Comparison of ENCODE assay signal across 17 cellular contexts in the genomic region with DNA sequence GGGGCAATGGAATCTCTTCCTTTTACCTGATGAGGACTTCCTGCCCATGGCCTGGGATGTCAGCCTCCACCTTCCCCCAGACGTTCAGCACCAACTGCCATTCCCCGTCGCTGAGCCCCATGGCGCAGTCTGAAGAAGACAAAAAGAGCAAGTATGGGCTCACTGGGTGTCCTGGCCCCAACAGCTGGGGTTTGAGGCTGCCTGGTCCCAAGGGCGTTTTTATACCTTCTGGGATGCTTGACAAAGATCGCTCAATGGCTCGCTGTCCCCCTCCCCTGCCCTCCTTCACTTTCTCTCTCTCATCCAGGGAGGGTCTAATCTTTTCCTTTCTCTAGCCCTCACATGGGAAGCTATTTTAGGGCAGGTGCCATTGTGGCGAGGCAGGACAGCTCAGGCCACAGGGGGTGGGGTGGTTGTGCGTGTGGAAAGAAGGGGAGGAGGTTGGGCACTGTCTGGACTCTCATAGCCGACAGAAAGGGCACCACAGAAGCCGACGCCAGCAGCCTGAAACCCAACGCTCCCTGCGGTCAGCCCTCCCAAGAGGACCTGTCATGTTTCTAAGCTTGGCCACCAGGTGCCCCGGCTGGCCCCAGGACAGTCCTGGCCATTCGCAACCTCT. TPM values are rescaled to one million over a fixed set of nuclear protein-coding genes. Genes with fewer than 3 reads are reported as not detected.
A peak's percentile ranks its signal among the peaks of the same experiment; 100 is the strongest.
DNase-seq lines count a peak whose midpoint lies in the region; ATAC-seq, FAIRE-seq and TF ChIP-seq lines count a peak whose summit lies in the region.
"Had no signal": no experiment of that assay in that cellular context is flagged by ENCODE, and none has a peak within 500 bp of the region (broad histone marks: within the 10 kb centered on the region; RNA-seq: fewer than 3 reads in every experiment).

A gene (minus strand): TSS at position 193 of the 619 bp plus-strand sequence. CDS start 72 bp downstream, at position 121.

- peaks cover 4% of the 10 kb centered on the region; the same call in 1 of the 2 replicates for H3F3A ChIP-seq in Loucy (ENCODE audit: low read depth)
- H3F3A ChIP-seq in GM23338 (replicated peaks; ENCODE audit: low read depth), result no peaks in the 10 kb centered on the region

- peaks cover 4% of the 10 kb centered on the region for H3K4me1 Mint-ChIP-seq in GM23338

- H3K27me3 ChIP-seq in Loucy (ENCODE audit: insufficient read depth, low read length, poor library complexity, severe bottlenecking) (no peaks in the 10 kb centered on the region), right cardiac atrium (ENCODE audit: control insufficient read depth, insufficient read depth) (no peaks in the 10 kb centered on the region), small intestine (ENCODE audit: control insufficient read depth in 2 of 2, insufficient read depth in 2 of 2, low read length in 2 of 2) (no peaks in the 10 kb centered on the region), GM23338 (ENCODE audit: insufficient read depth) (no peaks in the 10 kb centered on the region)

- H3K36me3 Mint-ChIP-seq in GM23338 (ENCODE audit: low read depth), result no peaks in the 10 kb centered on the region

- no peaks in the 10 kb centered on the region for H3K9me3 ChIP-seq in Loucy (ENCODE audit: insufficient read depth, low read depth, low read length)
- H3K9me3 ChIP-seq in right cardiac atrium (ENCODE audit: control insufficient read depth, low read length), result no peaks in the 10 kb centered on the region
- H3K9me3 ChIP-seq in small intestine (ENCODE audit: control insufficient read depth, low read depth), result no peaks in the 10 kb centered on the region

- H3K4me3 ChIP-seq in Loucy (ENCODE audit: low read length, poor library complexity, severe bottlenecking) (peak within 1 kb of the TSS; percentile 53), right cardiac atrium (ENCODE audit: low read length) (peak within 1 kb of the TSS; percentile 66), small intestine (ENCODE audit: low read depth in 1 of 2, low read length in 2 of 2) (no peak within 1 kb of the TSS), GM23338 (no peak within 1 kb of the TSS)
- H3K4me3 ChIP-seq: SK-N-MC had no signal

- TF ChIP-seq CTCF in Loucy (conservative IDR thresholded peaks at IDR 0.05; ENCODE audit: low read length), result no peak
- no peak for TF ChIP-seq CTCF in GM23338 (conservative IDR thresholded peaks at IDR 0.05; ENCODE audit: low read depth in 2 of 2)

- intact Hi-C loops in Right ventricle myocardium inferior (cut with DNase I) (no loop called here), right cardiac atrium (cut with DNase I) (no loop called here)

- FAIRE-seq in small intestine (lab: Jason Lieb, UNC), result no peak

- no peak within 1 kb of the TSS for H3K27ac Mint-ChIP-seq in GM23338

- H2AFZ ChIP-seq in Loucy (ENCODE audit: low read length) (no peak within 1 kb of the TSS), GM23338 (no peak within 1 kb of the TSS)

- peak within 1 kb of the TSS; percentile 97 for H3K27ac ChIP-seq in right cardiac atrium (ENCODE audit: low read length)
- H3K27ac ChIP-seq in small intestine (ENCODE audit: low read depth in 1 of 2, low read length in 1 of 2), result no peak within 1 kb of the TSS
- no peak within 1 kb of the TSS for H3K27ac ChIP-seq in GM23338 (ENCODE audit: low read depth)
- H3K27ac ChIP-seq: RWPE1, SK-N-MC had no signal

- no peaks in the 10 kb centered on the region for H3K9me3 Mint-ChIP-seq in GM23338

- peak within 1 kb of the TSS; percentile 51 for H3K9ac ChIP-seq in Loucy (ENCODE audit: low read depth, low read length, poor library complexity, severe bottlenecking)

- 58% methylated on average over 16 of the region's 16 CpGs for WGBS in right cardiac atrium
- WGBS in small intestine, 3 donors, result 83 to 92% (median 88%) methylated on average over 16 of the region's 16 CpGs

- H3K4me2 ChIP-seq in Loucy (ENCODE audit: low read depth, low read length, poor library complexity, severe bottlenecking) (peak within 1 kb of the TSS; percentile 76), GM23338 (no peak within 1 kb of the TSS)

- peaks cover 7% of the 10 kb centered on the region for H3K27me3 Mint-ChIP-seq in GM23338 (ENCODE audit: insufficient read depth, low read depth, poor library complexity)

- H3K79me2 ChIP-seq in Loucy (ENCODE audit: insufficient read depth, low read length) (no peaks in the 10 kb centered on the region), GM23338 (replicated peaks; ENCODE audit: insufficient read depth) (no peaks in the 10 kb centered on the region)

- H3K4me3 Mint-ChIP-seq in GM23338, result no peak within 1 kb of the TSS

- DNase-seq in Right ventricle myocardium inferior (ENCODE audit: missing footprints), result peak; percentile 83
- DNase-seq in right cardiac atrium, result peak; percentile 56 to 86 (median 82)
- DNase-seq in small intestine, result no peak
- DNase-seq in NCI-H1694 treated with DMSO at 0.1 percent for 48 hours (lab: John Stamatoyannopoulos, UW), result no peak
- no peak for DNase-seq in GM23338 (ENCODE audit: low spot score)
- no peak for DNase-seq in anterior cingulate cortex (lab: John Stamatoyannopoulos, UW)
- DNase-seq: EL, H7, IMR-90, NCI-H1417 treated with DMSO at 0.1 percent for 48 hours, NCI-H2029 treated with DMSO at 0.1 percent for 48 hours, NCI-H524 had no signal

- no peaks in the 10 kb centered on the region for H3K36me3 ChIP-seq in Loucy (ENCODE audit: insufficient read depth, low read length)
- no peaks in the 10 kb centered on the region for H3K36me3 ChIP-seq in small intestine (ENCODE audit: control insufficient read depth in 2 of 2, insufficient read depth in 2 of 2, low read length in 2 of 2)
- no peaks in the 10 kb centered on the region for H3K36me3 ChIP-seq in GM23338 (ENCODE audit: insufficient read depth)

- H4K20me1 ChIP-seq in Loucy (ENCODE audit: insufficient read depth, low read length, poor library complexity, severe bottlenecking) (no peaks in the 10 kb centered on the region), GM23338 (replicated peaks; ENCODE audit: insufficient read depth) (no peaks in the 10 kb centered on the region)

- no peaks in the 10 kb centered on the region for H3K9me2 ChIP-seq in Loucy (replicated peaks; ENCODE audit: low read depth, low read length)
- H3K9me2 ChIP-seq in GM23338 (ENCODE audit: insufficient read depth), result no peaks in the 10 kb centered on the region; the same call in 1 of the 2 replicates

- H3K4me1 ChIP-seq in Loucy (ENCODE audit: insufficient read depth, low read length, poor library complexity, severe bottlenecking) (peaks cover 66% of the 10 kb centered on the region), right cardiac atrium (ENCODE audit: control insufficient read depth, insufficient read depth, low read length) (peaks cover 2% of the 10 kb centered on the region), small intestine (ENCODE audit: control insufficient read depth in 2 of 2, insufficient read depth in 1 of 2, low read depth in 1 of 2, low read length in 1 of 2) (no peaks in the 10 kb centered on the region), GM23338 (ENCODE audit: insufficient read depth) (no peaks in the 10 kb centered on the region)

- ATAC-seq in Right ventricle myocardium inferior (peak; percentile 74), right cardiac atrium (peak; percentile 70 to 75), GM23338 (no peak)

TF ChIP-seq in GM23338, 12 proteins besides CTCF, POLR2A, EP300 and RAD21 (continues in another document):
- no peak for TF ChIP-seq POLR2AphosphoS5 (IDR thresholded peaks at IDR 0.05; ENCODE audit: low read depth)

RNA-seq across cellular contexts. Expression of the gene that starts here (rescaled TPM):
- total RNA-seq in Right ventricle myocardium inferior, result 17,829 TPM
- total RNA-seq in right cardiac atrium, result over 10,000 TPM in 3 of 4 donors, 1,000 to 10,000 TPM in 1; 7,621 to 11,301 (median 10,496) TPM
- polyA plus RNA-seq in right cardiac atrium, result 14,884 TPM
- 100 to 1,000 TPM in 1 of 3 donors, 10 to 100 TPM in 1, 1 to 10 TPM in 1; 1.9 to 106 (median 76.9) TPM for polyA plus RNA-seq in small intestine
- total RNA-seq in GM23338 (2014; rRNA removed; shearing (Covaris generic)), result not detected in 2 replicates
- polyA plus RNA-seq in GM23338 (2016; fragmentation: Nextera tagmentation; extraction: Ambion mirVana), result 0.64 TPM in 1 of 2 replicates, not detected in the other
- total RNA-seq: IMR-90, LHCN-M2 had no signal
- polyA plus RNA-seq: BJ, IMR-90 had no signal

Comparison
In these comparisons a context has a peak if more than half of its experiments do, and no peak if none do; other contexts are left out.
1. RNA of the gene that starts here (total RNA-seq): 17,829 TPM in Right ventricle myocardium inferior (single experiment) and 7,621 to 11,301 TPM in right cardiac atrium; not detected in GM23338; every median in the first group is over 1,000 times any median in the second.
2. RNA of the gene that starts here (polyA plus RNA-seq): 14,884 TPM in right cardiac atrium (single experiment); 1.9 to 106 TPM in small intestine and 0.64 TPM in GM23338; every median in the first group is over 100 times any median in the second.
3. H3K4me3 ChIP-seq: peak in Loucy (single experiment) and right cardiac atrium (single experiment); none in small intestine (0 of 2) and GM23338 (single experiment).
4. DNase-seq: peak in Right ventricle myocardium inferior (single experiment) and right cardiac atrium (3 of 3); none in small intestine (single experiment), NCI-H1694 treated with DMSO at 0.1 percent for 48 hours (single experiment), GM23338 (single experiment) and anterior cingulate cortex (0 of 58).